Comparison of ENCODE assay signal across 17 cellular contexts in genomic region chr6:146985966-146986365, GRCh38.
DNase-seq lines count a peak whose midpoint lies in the region; ATAC-seq, FAIRE-seq and TF ChIP-seq lines count a peak whose summit lies in the region.
"Had no signal": no experiment of that assay in that cellular context is flagged by ENCODE, and none has a peak within 500 bp of the region (broad histone marks: within the 10 kb centered on the region; RNA-seq: fewer than 3 reads in every experiment).

No MANE protein-coding gene starts in this region.

- ATAC-seq in A549 (no peak), K562 (no peak)
- ATAC-seq: CD8-positive, alpha-beta T cell had no signal

- TF ChIP-seq CTCF in A549 (IDR thresholded peaks at IDR 0.05) = no peak
- TF ChIP-seq CTCF in HEK293 (tag by site-specific recombination; IDR thresholded peaks at IDR 0.05) = no peak
- no peak for TF ChIP-seq CTCF in K562 (IDR thresholded peaks at IDR 0.05 in 2 of 3, conservative IDR thresholded peaks at IDR 0.05 in 1 of 3; ENCODE audit: insufficient read depth in 2 of 3, low read depth in 1 of 3, low read length in 3 of 3)

- no TSS peak for BruUV-seq in K562 (replicated peaks; lab: Mats Ljungman, UMichigan)

- POLR2A ChIA-PET in A549 (lab: Yijun Ruan, JAX) (no interaction called here), HEK293 (lab: Yijun Ruan, JAX) (no interaction called here), K562 (lab: Yijun Ruan, JAX) (interaction anchor here (0.7 to 2.9 kb wide), 2 partner anchors 8 to 14 kb away, joined by 3 to 7 read pairs; no protein-coding TSS in a partner anchor)

- H3K27me3 ChIP-seq in K562 (ENCODE audit: control insufficient read depth in 2 of 2, insufficient read depth in 2 of 2, low read length in 2 of 2) = no peaks in the 10 kb centered on the region
- H3K27me3 ChIP-seq: BLaER1 treated with 17β-estradiol and CSF1 and Interleukin-3, amounts not matched to agents 10 nM and 100 nM had no signal

- H3K9me1 ChIP-seq in K562 (ENCODE audit: control insufficient read depth, insufficient read depth, low read length) = no peaks in the 10 kb centered on the region

- H3K27ac ChIP-seq in A549 = peak overlapping the region; percentile 15 to 75; a peak in 4 of 6 replicates
- H3K27ac ChIP-seq in HEK293 (ENCODE audit: extremely low read depth, low read depth, low read length) = no peak overlapping the region
- no peak overlapping the region for H3K27ac ChIP-seq in K562 (ENCODE audit: extremely low read depth, low read depth, low read length)
- H3K27ac ChIP-seq: BLaER1 treated with 17β-estradiol and CSF1 and Interleukin-3, amounts not matched to agents 10 nM and 100 nM; C4-2B had no signal

- TF ChIP-seq EP300 in A549 (IDR thresholded peaks at IDR 0.05) (no peak), K562 (IDR thresholded peaks at IDR 0.05; ENCODE audit: low read length) (no peak)

- in situ Hi-C loops in K562 (cut with MboI) = no loop called here

- H3K36me3 ChIP-seq in HEK293 (ENCODE audit: control insufficient read depth in 2 of 2, insufficient read depth in 1 of 2, low read length in 2 of 2) = no peaks in the 10 kb centered on the region
- no peaks in the 10 kb centered on the region for H3K36me3 ChIP-seq in K562 (ENCODE audit: control insufficient read depth, insufficient read depth, low read length)
- H3K36me3 ChIP-seq: BLaER1 treated with 17β-estradiol and CSF1 and Interleukin-3, amounts not matched to agents 10 nM and 100 nM had no signal

- H3K4me2 ChIP-seq in A549 (no peak overlapping the region), K562 (ENCODE audit: insufficient read depth, low read length) (no peak overlapping the region)
- H3K4me2 ChIP-seq: BLaER1 treated with 17β-estradiol and CSF1 and Interleukin-3, amounts not matched to agents 10 nM and 100 nM had no signal

- intact Hi-C loops in K562 (cut with micrococcal nuclease) = loop anchor here (5.0 kb wide), 1 partner anchor 129 kb away; no protein-coding TSS in a partner anchor

- WGBS in A549 (ENCODE audit: missing lambda C conversion rate) = 84% methylated on average over 2 of the region's 2 CpGs
- 91% methylated on average over 2 of the region's 2 CpGs for WGBS in K562 (ENCODE audit: insufficient coverage, low coverage, missing lambda C conversion rate)

- no peak overlapping the region for H2AFZ ChIP-seq in K562 (ENCODE audit: low read depth, low read length)

- CTCF ChIA-PET in A549 (lab: Yijun Ruan, JAX) = no interaction called here
- CTCF ChIA-PET in HEK293 (lab: Yijun Ruan, JAX) = no interaction called here
- CTCF ChIA-PET in K562 (lab: Yijun Ruan, JAX; ENCODE audit: low intra/inter-chr PET ratio) = no interaction called here

- H3K9ac ChIP-seq in K562 (ENCODE audit: insufficient read depth in 1 of 2, low read depth in 2 of 2, low read length in 2 of 2) = no peak overlapping the region
- H3K9ac ChIP-seq: BLaER1 treated with 17β-estradiol and CSF1 and Interleukin-3, amounts not matched to agents 10 nM and 100 nM had no signal

- no peak for DNase-seq in A549 (ENCODE audit: low read depth in 1 of 2, low spot score in 1 of 2)
- DNase-seq in K562 (ENCODE audit: extremely low read depth in 1 of 4, low spot score in 3 of 4) = no peak
- no peak for DNase-seq in GM19239 (ENCODE audit: insufficient read length, low spot score)
- no peak for DNase-seq in NCI-H2081 treated with DMSO at 0.1 percent for 48 hours (lab: John Stamatoyannopoulos, UW)
- DNase-seq: 8988T; AML-193; Caco-2; Calu3; CD4-positive, alpha-beta T cell; CD8-positive, alpha-beta T cell; DMS79 treated with DMSO at 0.1 percent for 48 hours; GF-D8 had no signal

- TF ChIP-seq RAD21 in A549 (conservative IDR thresholded peaks at IDR 0.05 in 1 of 2, IDR thresholded peaks at IDR 0.05 in 1 of 2) = no peak
- TF ChIP-seq RAD21 in K562 (CRISPR knock-in tag; conservative IDR thresholded peaks at IDR 0.05 in 1 of 2, IDR thresholded peaks at IDR 0.05 in 1 of 2) = no peak

- H3K9me3 ChIP-seq in A549 (peaks cover 6% of the 10 kb centered on the region; the same call in 1 of the 3 replicates), HEK293 (ENCODE audit: control insufficient read depth, insufficient read depth, low read depth, low read length) (no peaks in the 10 kb centered on the region), K562 (replicated peaks; ENCODE audit: control insufficient read depth, insufficient read depth, low read depth, low read length) (no peaks in the 10 kb centered on the region)

- no peak overlapping the region for H3K4me3 ChIP-seq in A549
- H3K4me3 ChIP-seq in HEK293 (ENCODE audit: low read depth, low read length) = no peak overlapping the region
- no peak overlapping the region for H3K4me3 ChIP-seq in K562
- H3K4me3 ChIP-seq: BLaER1 treated with 17β-estradiol and CSF1 and Interleukin-3, amounts not matched to agents 10 nM and 100 nM had no signal

- no peaks in the 10 kb centered on the region for H4K20me1 ChIP-seq in K562 (replicated peaks; ENCODE audit: control insufficient read depth, insufficient read depth, low read length)
- H4K20me1 ChIP-seq: BLaER1 treated with 17β-estradiol and CSF1 and Interleukin-3, amounts not matched to agents 10 nM and 100 nM had no signal

- FAIRE-seq in A549 (lab: Jason Lieb, UNC) = no peak
- FAIRE-seq in K562 (lab: Jason Lieb, UNC) = no peak
- no peak for FAIRE-seq in GM19239 (lab: Jason Lieb, UNC)
- FAIRE-seq: D721Med, GM12891 had no signal

- H3K4me1 ChIP-seq in A549 = peaks cover 41% of the 10 kb centered on the region
- peaks cover 6% of the 10 kb centered on the region; the same call in 1 of the 2 replicates for H3K4me1 ChIP-seq in HEK293 (ENCODE audit: control insufficient read depth, insufficient read depth, low read length)
- H3K4me1 ChIP-seq in K562 (replicated peaks in 1 of 2; ENCODE audit: control insufficient read depth in 2 of 2, insufficient read depth in 2 of 2, low read length in 2 of 2) = peaks cover 0 to 6% of the 10 kb centered on the region in 2 experiments; a peak in 2 of 5 replicates

- H3K79me2 ChIP-seq in K562 (ENCODE audit: control insufficient read depth, insufficient read depth, low read length) = no peaks in the 10 kb centered on the region

- TF ChIP-seq POLR2A in A549 (IDR thresholded peaks at IDR 0.05; ENCODE audit: low read length) (no peak), K562 (conservative IDR thresholded peaks at IDR 0.05) (no peak)

TF ChIP-seq in A549, 52 proteins besides CTCF, POLR2A, EP300 and RAD21 (continues in another document):
- TF ChIP-seq HMGXB4 (CRISPR knock-in tag; IDR thresholded peaks at IDR 0.05; ENCODE audit: borderline replicate concordance) (no peak), GATA3 (IDR thresholded peaks at IDR 0.05; ENCODE audit: borderline replicate concordance) (no peak), MAFK (IDR thresholded peaks at IDR 0.05; ENCODE audit: partially characterized antibody) (no peak), MYC (IDR thresholded peaks at IDR 0.05; ENCODE audit: borderline replicate concordance, low read length) (no peak)

TF ChIP-seq in HEK293, 187 proteins besides CTCF, POLR2A, EP300 and RAD21 (continues in another document):
- no peak for TF ChIP-seq YY1 (tag by site-specific recombination; IDR thresholded peaks at IDR 0.05)
- TF ChIP-seq ZFP41 (tag by site-specific recombination; IDR thresholded peaks at IDR 0.05; ENCODE audit: borderline replicate concordance) = no peak
- TF ChIP-seq ZNF544 (tag by site-specific recombination; IDR thresholded peaks at IDR 0.05) = no peak
- peak; percentile 57; the same call in 1 of the 2 replicates for TF ChIP-seq ZNF146 (tag by site-specific recombination; IDR thresholded peaks at IDR 0.05)
- TF ChIP-seq SP2 (tag by site-specific recombination; IDR thresholded peaks at IDR 0.05) = no peak
- no peak for TF ChIP-seq ZBTB1 (tag by site-specific recombination; IDR thresholded peaks at IDR 0.05)
- 0 out of 2 replicates have a peak, but pooled peaks have one; percentile 11 for TF ChIP-seq ZNF580 (tag by site-specific recombination; IDR thresholded peaks at IDR 0.05)
- no peak for TF ChIP-seq ZBTB8A (tag by site-specific recombination; IDR thresholded peaks at IDR 0.05)

TF ChIP-seq in K562, 482 proteins besides CTCF, POLR2A, EP300 and RAD21 (continues in another document):
- TF ChIP-seq LEF1 (IDR thresholded peaks at IDR 0.05) (no peak), BCOR (IDR thresholded peaks at IDR 0.05) (0 out of 2 replicates have a peak, but pooled peaks have one; percentile 16), ZNF146 (CRISPR knock-in tag; IDR thresholded peaks at IDR 0.05; ENCODE audit: unreplicated experiment) (peak; percentile 95), TFAM (CRISPR knock-in tag; conservative IDR thresholded peaks at IDR 0.05) (no peak), THAP7 (CRISPR knock-in tag; IDR thresholded peaks at IDR 0.05) (no peak), ELF1 (tag; IDR thresholded peaks at IDR 0.05) (no peak), KDM1A (IDR thresholded peaks at IDR 0.05) (0 out of 4 replicates have a peak, but pooled peaks of 1 of the 2 experiments have one; percentile 29), MBD2 (IDR thresholded peaks at IDR 0.05; ENCODE audit: borderline replicate concordance, low read depth) (no peak), RBM25 (IDR thresholded peaks at IDR 0.05; ENCODE audit: low read depth, low read length, severe bottlenecking) (peak; percentile 31), TRIM25 (IDR thresholded peaks at IDR 0.05; ENCODE audit: borderline replicate concordance) (no peak)

Comparison
In these comparisons a context has a peak if more than half of its experiments do, and no peak if none do; other contexts are left out.
1. H3K27ac ChIP-seq: peak in A549 (2 of 2); none in HEK293 (single experiment) and K562 (single experiment).